9 cellular contexts compared by ENCODE assay signal in the genomic region with DNA sequence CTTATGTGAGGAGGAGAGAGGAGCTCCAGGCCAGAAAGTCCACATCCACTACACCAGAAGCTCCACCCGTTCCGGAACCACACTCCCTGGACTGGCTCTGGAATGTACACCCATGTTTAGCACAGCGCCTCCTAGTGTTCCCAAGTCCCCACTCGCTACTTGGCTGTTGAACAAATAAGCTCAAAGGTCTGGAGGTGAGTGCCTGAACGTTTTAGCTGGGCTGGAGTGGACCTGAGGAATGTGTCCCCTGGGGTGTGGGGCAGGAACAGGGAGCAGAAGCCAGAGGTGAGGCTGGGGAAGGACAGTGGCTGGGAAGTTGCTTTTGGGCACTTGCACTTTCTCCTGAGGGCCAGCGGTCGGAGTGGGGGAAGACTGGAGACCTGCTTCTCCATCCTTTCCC.
DNase-seq lines count a peak whose midpoint lies in the region; TF ChIP-seq lines count a peak whose summit lies in the region.
"Had no signal": no experiment of that assay in that cellular context is flagged by ENCODE, and none has a peak within 500 bp of the region (broad histone marks: within the 10 kb centered on the region; RNA-seq: fewer than 3 reads in every experiment).

No MANE protein-coding gene starts in this region.

- H3K4me3 Mint-ChIP-seq in immature natural killer cell, result no peak overlapping the region
- H3K4me3 Mint-ChIP-seq: nephron had no signal

- TF ChIP-seq CTCF in epithelial cell of proximal tubule (conservative IDR thresholded peaks at IDR 0.05; ENCODE audit: low read depth, low read length), result peak; percentile 66

- no peaks in the 10 kb centered on the region for H3K9me3 Mint-ChIP-seq in immature natural killer cell
- H3K9me3 Mint-ChIP-seq: nephron had no signal

- no peaks in the 10 kb centered on the region for H3K36me3 Mint-ChIP-seq in immature natural killer cell

- H2BK5ac ChIP-seq in trophoblast cell (ENCODE audit: low read depth, low read length, poor library complexity), result no peak overlapping the region

- H3K18ac ChIP-seq in trophoblast cell (ENCODE audit: low read length), result no peak overlapping the region

- no CpG with 5 or more reads among the region's 7 CpGs for WGBS in trophoblast cell (ENCODE audit: extremely low coverage, insufficient coverage, insufficient read length)

- no peak overlapping the region for H2AK5ac ChIP-seq in trophoblast cell (ENCODE audit: low read length)

- no peak overlapping the region for H3K27ac ChIP-seq in trophoblast cell (ENCODE audit: low read depth, low read length)

- no peaks in the 10 kb centered on the region for H3K79me2 ChIP-seq in trophoblast cell (ENCODE audit: control insufficient read depth, insufficient read depth, low read length, poor library complexity)

- no peaks in the 10 kb centered on the region for H3K79me1 ChIP-seq in trophoblast cell (ENCODE audit: low read length)

- no peak overlapping the region for H4K91ac ChIP-seq in trophoblast cell (ENCODE audit: low read depth, low read length)

- H3K4me1 ChIP-seq in NT2/D1 (ENCODE audit: insufficient read depth, insufficient read length), result peaks cover 4% of the 10 kb centered on the region
- peaks cover 0 to 2% of the 10 kb centered on the region in 2 experiments for H3K4me1 ChIP-seq in trophoblast cell (ENCODE audit: control insufficient read depth in 1 of 2, insufficient read depth in 2 of 2, low read length in 2 of 2)

- no peak overlapping the region for H3K14ac ChIP-seq in trophoblast cell (ENCODE audit: low read length)

- H3K4ac ChIP-seq in trophoblast cell (ENCODE audit: low read depth, low read length), result no peak overlapping the region

- H3K23ac ChIP-seq in trophoblast cell (ENCODE audit: low read length), result no peak overlapping the region

- no peak overlapping the region for H2AFZ ChIP-seq in trophoblast cell (ENCODE audit: insufficient read depth, low read length, poor library complexity)

- peaks cover 2 to 5% (median 3%) of the 10 kb centered on the region in 3 donors for H3K27me3 Mint-ChIP-seq in immature natural killer cell (ENCODE audit: low read depth in 3 of 3)

- H3K9ac ChIP-seq in NT2/D1 (ENCODE audit: insufficient read length, low read depth) (no peak overlapping the region), trophoblast cell (ENCODE audit: low read length) (no peak overlapping the region)

- no peak overlapping the region for H3K27ac Mint-ChIP-seq in immature natural killer cell
- H3K27ac Mint-ChIP-seq: nephron had no signal

- H3K27me3 ChIP-seq in NT2/D1 (ENCODE audit: insufficient read depth, insufficient read length) (no peaks in the 10 kb centered on the region), trophoblast cell (ENCODE audit: insufficient read depth, low read length) (no peaks in the 10 kb centered on the region)

- H3K9me3 ChIP-seq in NT2/D1 (ENCODE audit: insufficient read depth, low read length) (no peaks in the 10 kb centered on the region), trophoblast cell (ENCODE audit: insufficient read depth, low read depth, low read length) (no peaks in the 10 kb centered on the region)

- no peak overlapping the region for H4K8ac ChIP-seq in trophoblast cell (ENCODE audit: low read depth, low read length)

- H3K4me3 ChIP-seq in NT2/D1 (ENCODE audit: insufficient read length, low read depth) (no peak overlapping the region), epithelial cell of proximal tubule (ENCODE audit: low read depth, low read length) (no peak overlapping the region), trophoblast cell (ENCODE audit: low read depth, low read length) (no peak overlapping the region)

- no peak overlapping the region for H4K12ac ChIP-seq in trophoblast cell (ENCODE audit: low read depth, low read length)

- H2BK120ac ChIP-seq in trophoblast cell (ENCODE audit: insufficient read depth, low read length, poor library complexity), result no peak overlapping the region

- H2BK12ac ChIP-seq in trophoblast cell (ENCODE audit: low read length), result no peak overlapping the region

- DNase-seq in NCI-H82 (lab: John Stamatoyannopoulos, UW) (peak; percentile 33), NCI-H82 treated with DMSO at 0.1 percent for 48 hours (lab: John Stamatoyannopoulos, UW; ENCODE audit: unreplicated experiment) (no peak), NT2/D1 (ENCODE audit: low read depth, low spot score) (peak; percentile 51), epithelial cell of proximal tubule (ENCODE audit: low read depth) (no peak), trophoblast cell (peak; percentile 42 to 58), immature natural killer cell (no peak), DMS153 (lab: John Stamatoyannopoulos, UW) (no peak), NCI-H1105 treated with DMSO at 0.1 percent for 48 hours (lab: John Stamatoyannopoulos, UW) (no peak)

- no peaks in the 10 kb centered on the region for H3K36me3 ChIP-seq in NT2/D1 (ENCODE audit: insufficient read depth, insufficient read length, low read length)
- H3K36me3 ChIP-seq in trophoblast cell (ENCODE audit: control insufficient read depth in 1 of 2, insufficient read depth in 2 of 2, low read length in 2 of 2), result no peaks in the 10 kb centered on the region

- H3K4me2 ChIP-seq in trophoblast cell (ENCODE audit: low read length), result no peak overlapping the region

- no peaks in the 10 kb centered on the region for H3K4me1 Mint-ChIP-seq in immature natural killer cell

Comparison
In these comparisons a context has a peak if more than half of its experiments do, and no peak if none do; other contexts are left out.
1. DNase-seq: peak in NCI-H82 (single experiment), NT2/D1 (single experiment) and trophoblast cell (2 of 2); none in NCI-H82 treated with DMSO at 0.1 percent for 48 hours (single experiment), epithelial cell of proximal tubule (single experiment), immature natural killer cell (0 of 3), DMS153 (single experiment) and NCI-H1105 treated with DMSO at 0.1 percent for 48 hours (single experiment).